In genomic region chr9:109780453-109781033, GRCh38 we compare ENCODE assay signal across 9 cellular contexts. TPM values are rescaled to one million over a fixed set of nuclear protein-coding genes. Genes with fewer than 3 reads are reported as not detected.
DNase-seq lines count a peak whose midpoint lies in the region; ATAC-seq, FAIRE-seq and TF ChIP-seq lines count a peak whose summit lies in the region.
"Had no signal": no experiment of that assay in that cellular context is flagged by ENCODE, and none has a peak within 500 bp of the region (broad histone marks: within the 10 kb centered on the region; RNA-seq: fewer than 3 reads in every experiment).

No MANE protein-coding gene starts in this region.

- H3K18ac ChIP-seq in H1 (ENCODE audit: extremely low read depth, low read length) (peak overlapping the region; percentile 73), mesendoderm (ENCODE audit: low read length) (peak overlapping the region; percentile 85)

- H3K79me2 ChIP-seq in H1 (ENCODE audit: control insufficient read depth in 1 of 2, insufficient read depth in 2 of 2, low read length in 2 of 2), result peaks cover 3 to 4% of the 10 kb centered on the region in 2 experiments; a peak in 2 of 4 replicates
- H3K79me2 ChIP-seq in mesendoderm (ENCODE audit: control insufficient read depth, insufficient read depth, low read length), result no peaks in the 10 kb centered on the region

- TF ChIP-seq POLR2A in H1 (IDR thresholded peaks at IDR 0.05; ENCODE audit: control extremely low read depth in 1 of 2, low read depth in 2 of 2, low read length in 2 of 2), result no peak

- TF ChIP-seq RAD21 in H1 (IDR thresholded peaks at IDR 0.05 in 1 of 2, conservative IDR thresholded peaks at IDR 0.05 in 1 of 2; ENCODE audit: low read depth in 2 of 2, low read length in 2 of 2), result no peak

- H3K4me1 ChIP-seq in H1 (replicated peaks in 1 of 4; ENCODE audit: control insufficient read depth in 3 of 4, insufficient read depth in 4 of 4, low read length in 3 of 4) (peaks cover 0 to 5% (median 4%) of the 10 kb centered on the region in 4 experiments; a peak in 4 of 7 replicates), mesendoderm (ENCODE audit: control insufficient read depth, low read depth, low read length) (no peaks in the 10 kb centered on the region), aorta (ENCODE audit: control insufficient read depth in 1 of 2, insufficient read depth in 2 of 2, low read length in 2 of 2) (peaks cover 1 to 15% of the 10 kb centered on the region in 2 donors)

- H2BK12ac ChIP-seq in H1 (ENCODE audit: low read depth, low read length), result 0 out of 2 replicates have a peak overlapping the region, but pooled peaks have one; percentile 65

- CTCF ChIA-PET in H1 (lab: Charles Lee; ENCODE audit: partially characterized antibody), result interaction anchor here (1.1 to 1.5 kb wide), 2 partner anchors 80 to 177 kb away, joined by 3 read pairs; no protein-coding TSS in a partner anchor

- H3K79me1 ChIP-seq in H1 (ENCODE audit: low read depth, low read length) (no peaks in the 10 kb centered on the region), mesendoderm (ENCODE audit: low read length) (no peaks in the 10 kb centered on the region)

- intact Hi-C loops in aorta (cut with DNase I), result loop anchor here (5.0 kb wide), 2 partner anchors 37 to 73 kb away; no protein-coding TSS in a partner anchor

- H4K20me1 ChIP-seq in H1 (replicated peaks in 1 of 2; ENCODE audit: control insufficient read depth in 1 of 2, insufficient read depth in 2 of 2, low read length in 2 of 2), result no peaks in the 10 kb centered on the region

- ATAC-seq in aorta (ENCODE audit: low FRiP score), result peak; percentile 23
- ATAC-seq in HG03378 (IDR thresholded peaks at IDR 0.05; ENCODE audit: unreplicated experiment), result no peak

- H3K4me3 ChIP-seq in H1 (ENCODE audit: extremely low read depth in 1 of 4, insufficient read depth in 2 of 4, low read depth in 3 of 4, low read length in 4 of 4) (peak overlapping the region; percentile 58 to 97 (median 82)), mesendoderm (ENCODE audit: low read length) (peak overlapping the region; percentile 71), aorta (ENCODE audit: low read length in 2 of 2) (peak overlapping the region; percentile 83 to 98)

- H4K8ac ChIP-seq in H1 (ENCODE audit: extremely low read depth, insufficient read depth, low read length) (peak overlapping the region; percentile 76; the same call in 1 of the 2 replicates), mesendoderm (ENCODE audit: low read depth, low read length) (no peak overlapping the region)

- no peak overlapping the region for H4K91ac ChIP-seq in H1 (replicated peaks; ENCODE audit: insufficient read length, low read length)

- no peak for DNase-seq in T-helper 2 cell treated with Interferon-gamma antibody and Interleukin-4, amounts not matched to agents 5 μg/mL and 100 μg/mL, for 36 hours (ENCODE audit: low spot score)
- DNase-seq in T-helper 2 cell (no peak), H1 (ENCODE audit: low read depth in 1 of 2, low spot score in 2 of 2) (peak in 1 of 2 experiments; percentile 58), mesendoderm (peak; percentile 30), aorta (no peak), COR-L47 (lab: John Stamatoyannopoulos, UW) (no peak), urothelium cell line (ENCODE audit: low spot score) (no peak)

- H3K27me3 ChIP-seq in H1 (replicated peaks in 1 of 4; ENCODE audit: control insufficient read depth in 3 of 4, extremely low read depth in 1 of 4, insufficient read depth in 3 of 4, low read length in 3 of 4) (peaks cover 0 to 19% (median 12%) of the 10 kb centered on the region in 4 experiments; a peak in 6 of 7 replicates), mesendoderm (ENCODE audit: insufficient read depth, low read length, poor library complexity) (no peaks in the 10 kb centered on the region), aorta (ENCODE audit: control insufficient read depth in 1 of 2, insufficient read depth in 2 of 2, low read length in 1 of 2) (no peaks in the 10 kb centered on the region)

- no peaks in the 10 kb centered on the region for H3K36me3 Mint-ChIP-seq in T-helper 2 cell treated with Interferon-gamma antibody and Interleukin-4, amounts not matched to agents 5 μg/mL and 100 μg/mL, for 36 hours (ENCODE audit: low read depth)

- H3K27ac ChIP-seq in H1 (ENCODE audit: low read depth, low read length), result no peak overlapping the region
- H3K27ac ChIP-seq in mesendoderm (ENCODE audit: low read depth, low read length), result no peak overlapping the region
- peak overlapping the region; percentile 32 to 81 for H3K27ac ChIP-seq in aorta (ENCODE audit: low read depth in 1 of 2, low read length in 2 of 2)
- H3K27ac ChIP-seq: WERI-Rb-1 had no signal

- WGBS in H1 (ENCODE audit: extremely low coverage in 1 of 2, insufficient coverage in 1 of 2, insufficient read length in 1 of 2, insufficient replicate concordance in 2 of 2, low coverage in 1 of 2, low lambda C conversion rate in 2 of 2, missing lambda C conversion rate in 1 of 2), 2 experiments, result 6% methylated on average over 16 of the region's 16 CpGs; no CpG with 5 or more reads in 1 of the 2 experiments
- no CpG with 5 or more reads among the region's 16 CpGs for WGBS in mesendoderm (ENCODE audit: extremely low coverage, insufficient coverage, low lambda C conversion rate)
- 1% methylated on average over 16 of the region's 16 CpGs for WGBS in aorta, 2 donors

- H2BK20ac ChIP-seq in H1 (ENCODE audit: low read length), result no peak overlapping the region

- H3K4me3 Mint-ChIP-seq in T-helper 2 cell treated with Interferon-gamma antibody and Interleukin-4, amounts not matched to agents 5 μg/mL and 100 μg/mL, for 36 hours, result peak overlapping the region; percentile 33

- H4K5ac ChIP-seq in H1 (ENCODE audit: insufficient read length, low read depth, low read length), result no peak overlapping the region
- H4K5ac ChIP-seq in mesendoderm (ENCODE audit: low read length), result no peak overlapping the region

- no peaks in the 10 kb centered on the region for H3K36me3 ChIP-seq in H1 (ENCODE audit: control insufficient read depth in 2 of 4, insufficient read depth in 4 of 4, low read length in 3 of 4)
- no peaks in the 10 kb centered on the region for H3K36me3 ChIP-seq in mesendoderm (ENCODE audit: control insufficient read depth, insufficient read depth, low read length)
- H3K36me3 ChIP-seq in aorta (ENCODE audit: control insufficient read depth in 1 of 2, insufficient read depth in 2 of 2, low read length in 1 of 2), result no peaks in the 10 kb centered on the region
- H3K36me3 ChIP-seq: WERI-Rb-1 had no signal

- H2AK5ac ChIP-seq in H1 (ENCODE audit: low read depth, low read length) (no peak overlapping the region), mesendoderm (ENCODE audit: low read length) (no peak overlapping the region)

- no peak overlapping the region for H3K4ac ChIP-seq in H1 (replicated peaks; ENCODE audit: insufficient read length, low read depth, low read length)
- no peak overlapping the region for H3K4ac ChIP-seq in mesendoderm (ENCODE audit: low read depth, low read length)

- POLR2A ChIA-PET in H1 (lab: Charles Lee; ENCODE audit: partially characterized antibody), result interaction anchor here (1.0 to 1.9 kb wide), 2 partner anchors 9 to 15 kb away, joined by 4 to 6 read pairs; no protein-coding TSS in a partner anchor

- no peaks in the 10 kb centered on the region for H3K9me3 Mint-ChIP-seq in T-helper 2 cell treated with Interferon-gamma antibody and Interleukin-4, amounts not matched to agents 5 μg/mL and 100 μg/mL, for 36 hours

- FAIRE-seq in H1 (lab: Jason Lieb, UNC) (no peak), urothelium cell line (lab: Jason Lieb, UNC) (no peak)

- H3K4me2 ChIP-seq in H1 (ENCODE audit: insufficient read depth in 1 of 2, low read depth in 2 of 2, low read length in 2 of 2), result peak overlapping the region; percentile 71 to 92
- H3K4me2 ChIP-seq in mesendoderm (ENCODE audit: low read length), result peak overlapping the region; percentile 84

- H3K9me3 ChIP-seq in H1 (ENCODE audit: insufficient read depth in 2 of 2, low read depth in 1 of 2, low read length in 1 of 2) (no peaks in the 10 kb centered on the region), aorta (ENCODE audit: control insufficient read depth, low read length) (no peaks in the 10 kb centered on the region)

- peaks cover 8% of the 10 kb centered on the region for H3K23me2 ChIP-seq in H1 (ENCODE audit: low read depth, low read length)

- H3K27me3 Mint-ChIP-seq in T-helper 2 cell treated with Interferon-gamma antibody and Interleukin-4, amounts not matched to agents 5 μg/mL and 100 μg/mL, for 36 hours (ENCODE audit: low read depth), result peaks cover 50% of the 10 kb centered on the region

- peak overlapping the region; percentile 48; the same call in 1 of the 2 replicates for H2AFZ ChIP-seq in H1 (ENCODE audit: low read length)

- no peak for TF ChIP-seq CTCF in H1 (IDR thresholded peaks at IDR 0.05; ENCODE audit: control extremely low read depth in 1 of 3, insufficient read depth in 1 of 3, low read depth in 1 of 3, low read length in 3 of 3)

- H2BK5ac ChIP-seq in H1 (ENCODE audit: low read depth, low read length) (no peak overlapping the region), mesendoderm (ENCODE audit: low read length) (no peak overlapping the region)

- peaks cover 3% of the 10 kb centered on the region for H3K4me1 Mint-ChIP-seq in T-helper 2 cell treated with Interferon-gamma antibody and Interleukin-4, amounts not matched to agents 5 μg/mL and 100 μg/mL, for 36 hours (ENCODE audit: low read depth)

- H2BK120ac ChIP-seq in H1 (replicated peaks; ENCODE audit: low read depth, low read length), result no peak overlapping the region
- H2BK120ac ChIP-seq in mesendoderm (ENCODE audit: low read depth, low read length), result peak overlapping the region; percentile 46

- H3K14ac ChIP-seq in H1 (ENCODE audit: insufficient read length), result no peak overlapping the region

- H2BK15ac ChIP-seq in H1 (ENCODE audit: low read length) (0 out of 2 replicates have a peak overlapping the region, but pooled peaks have one; percentile 74), mesendoderm (replicated peaks; ENCODE audit: low read depth) (no peak overlapping the region)

- H3K23ac ChIP-seq in H1 (ENCODE audit: insufficient read length), result no peak overlapping the region
- H3K23ac ChIP-seq in mesendoderm (ENCODE audit: low read length), result peak overlapping the region; percentile 75

- H3K27ac Mint-ChIP-seq in T-helper 2 cell treated with Interferon-gamma antibody and Interleukin-4, amounts not matched to agents 5 μg/mL and 100 μg/mL, for 36 hours, result no peak overlapping the region

- H3K56ac ChIP-seq in H1 (replicated peaks; ENCODE audit: insufficient read length, low read depth, low read length) (no peak overlapping the region), mesendoderm (ENCODE audit: low read length) (peak overlapping the region; percentile 76)

- no peak for TF ChIP-seq EP300 in H1 (IDR thresholded peaks at IDR 0.05; ENCODE audit: borderline replicate concordance in 1 of 2, low read depth in 2 of 2, low read length in 2 of 2)

- H3K9ac ChIP-seq in H1 (replicated peaks in 1 of 4; ENCODE audit: extremely low read depth in 1 of 4, low read depth in 3 of 4, low read length in 3 of 4), result peak overlapping the region in 2 of 4 experiments; percentile 18 to 69; a peak in 3 of 7 replicates
- H3K9ac ChIP-seq in mesendoderm (ENCODE audit: low read length), result peak overlapping the region; percentile 71

RNA-seq across cellular contexts. Expression of gene PALM2AKAP2, which starts 0.5 kb away (rescaled TPM):
- 11.8 and 20.5 TPM in 2 replicates for total RNA-seq in H1 (2021; fragmentation: NEBNext Ultra II Directional; extraction: Animal tissue kit (Norgen Biotek cat#: 25700))
- 0.38 and 0.85 TPM in 2 replicates for polyA plus RNA-seq in H1 (2011; rRNA removed)
- 1.5 TPM for polyA plus RNA-seq in H1 (2011; cell fraction: cytosol; rRNA removed)
- 2.2 TPM for polyA plus RNA-seq in H1 (2011; cell fraction: nucleus; rRNA removed)
- polyA plus RNA-seq in H1 (2012, experiment 1 of 2), result 3.1 to 5.2 TPM (median 3.5 TPM) in 4 replicates
- 0.20 TPM for polyA plus RNA-seq in H1 (2012, experiment 2 of 2)
- 4.2 TPM for polyA plus RNA-seq in H1 (2013, experiment 1 of 2)
- polyA plus RNA-seq in H1 (2013, experiment 2 of 2), result 4.7 TPM
- polyA minus RNA-seq in H1 (2011; rRNA and poly(A)+ RNA removed), result 2.1 and 2.5 TPM in 2 replicates
- 3.1 TPM for polyA minus RNA-seq in H1 (2011; cell fraction: cytosol; rRNA and poly(A)+ RNA removed)
- 1.5 TPM for polyA minus RNA-seq in H1 (2011; cell fraction: nucleus; rRNA and poly(A)+ RNA removed)
- 5.6 TPM for polyA plus RNA-seq in mesendoderm (2013, experiment 1 of 2)
- 5.7 TPM for polyA plus RNA-seq in mesendoderm (2013, experiment 2 of 2)
- 100 to 1,000 TPM in 1 of 2 donors, 10 to 100 TPM in 1; 58.1 to 155 TPM for total RNA-seq in aorta
- 1 to 10 TPM; 4.5 to 5.6 TPM for polyA plus RNA-seq in aorta

Comparison
In these comparisons a context has a peak if more than half of its experiments do, and no peak if none do; other contexts are left out.
1. H3K27ac ChIP-seq: peak in aorta (2 of 2); none in H1 (single experiment) and mesendoderm (single experiment).
2. Peak in every context shown above with its lines, with median percentiles within 50 percentile points of each other: H3K4me3 ChIP-seq.